In genomic region chr3:38387862-38388261, GRCh38 we compare ENCODE assay signal across 1 cellular context.
TF ChIP-seq lines count a peak whose summit lies in the region.

No MANE protein-coding gene starts in this region.

TF ChIP-seq in HepG2, 621 proteins besides CTCF, POLR2A, EP300 and RAD21 (continued from another document and continues in another):
- TF ChIP-seq PAXIP1 (CRISPR knock-in tag; conservative IDR thresholded peaks at IDR 0.05) (peak; percentile 74), SOX5 (CRISPR knock-in tag; IDR thresholded peaks at IDR 0.05; ENCODE audit: borderline replicate concordance) (peak; percentile 58; the same call in 1 of the 2 replicates), IRF9 (CRISPR knock-in tag; IDR thresholded peaks at IDR 0.05; ENCODE audit: borderline replicate concordance) (no peak), RXRB (CRISPR knock-in tag; IDR thresholded peaks at IDR 0.05; ENCODE audit: borderline replicate concordance) (0 out of 2 replicates have a peak, but pooled peaks have one; percentile 21), SOX13 (IDR thresholded peaks at IDR 0.05) (no peak), SOX13 (CRISPR knock-in tag; conservative IDR thresholded peaks at IDR 0.05 in 1 of 2, IDR thresholded peaks at IDR 0.05 in 1 of 2) (peak in 1 of 2 experiments; percentile 61; a peak in 1 of 4 replicates), ELF1 (CRISPR knock-in tag; IDR thresholded peaks at IDR 0.05) (peak; percentile 28; the same call in 1 of the 2 replicates), ZNF10 (CRISPR knock-in tag; IDR thresholded peaks at IDR 0.05; ENCODE audit: borderline replicate concordance, low read depth) (no peak), ARID3A (IDR thresholded peaks at IDR 0.05; ENCODE audit: low read depth, low read length) (peak; percentile 15; the same call in 1 of the 2 replicates), SIN3B (IDR thresholded peaks at IDR 0.05; ENCODE audit: low read length) (no peak), GPN1 (CRISPR knock-in tag; IDR thresholded peaks at IDR 0.05; ENCODE audit: borderline replicate concordance) (no peak), CEBPB (IDR thresholded peaks at IDR 0.05; ENCODE audit: borderline replicate concordance, low read depth, low read length) (no peak), FOXO1 (CRISPR knock-in tag; IDR thresholded peaks at IDR 0.05) (no peak; the same call in 1 of the 2 replicates), KDM2A (CRISPR knock-in tag; IDR thresholded peaks at IDR 0.05; ENCODE audit: borderline replicate concordance, low read depth) (no peak), ZSCAN12 (CRISPR knock-in tag; IDR thresholded peaks at IDR 0.05) (no peak), EHMT2 (IDR thresholded peaks at IDR 0.05; ENCODE audit: borderline replicate concordance, low read depth, low read length) (no peak), FOXA1 (IDR thresholded peaks at IDR 0.05) (no peak), FOXA1 (CRISPR knock-in tag; IDR thresholded peaks at IDR 0.05) (0 out of 2 replicates have a peak, but pooled peaks have one; percentile 16), SYNCRIP (IDR thresholded peaks at IDR 0.05; ENCODE audit: insufficient read depth, low read depth, low read length) (no peak), ZNF383 (CRISPR knock-in tag; IDR thresholded peaks at IDR 0.05; ENCODE audit: borderline replicate concordance) (no peak), SOX6 (IDR thresholded peaks at IDR 0.05) (no peak), SOX6 (CRISPR knock-in tag; IDR thresholded peaks at IDR 0.05) (peak; percentile 29; the same call in 1 of the 2 replicates), ZSCAN25 (CRISPR knock-in tag; IDR thresholded peaks at IDR 0.05) (no peak), HNRNPK (IDR thresholded peaks at IDR 0.05; ENCODE audit: low read depth, low read length, poor library complexity, severe bottlenecking) (no peak), NAIF1 (CRISPR knock-in tag; IDR thresholded peaks at IDR 0.05; ENCODE audit: borderline replicate concordance) (no peak), POLR2G (IDR thresholded peaks at IDR 0.05; ENCODE audit: low read depth, low read length) (no peak), MBD4 (IDR thresholded peaks at IDR 0.05; ENCODE audit: borderline replicate concordance, low read length) (no peak), FOSL1 (CRISPR knock-in tag; IDR thresholded peaks at IDR 0.05; ENCODE audit: borderline replicate concordance) (no peak)
- TF ChIP-seq, protein P1, sequence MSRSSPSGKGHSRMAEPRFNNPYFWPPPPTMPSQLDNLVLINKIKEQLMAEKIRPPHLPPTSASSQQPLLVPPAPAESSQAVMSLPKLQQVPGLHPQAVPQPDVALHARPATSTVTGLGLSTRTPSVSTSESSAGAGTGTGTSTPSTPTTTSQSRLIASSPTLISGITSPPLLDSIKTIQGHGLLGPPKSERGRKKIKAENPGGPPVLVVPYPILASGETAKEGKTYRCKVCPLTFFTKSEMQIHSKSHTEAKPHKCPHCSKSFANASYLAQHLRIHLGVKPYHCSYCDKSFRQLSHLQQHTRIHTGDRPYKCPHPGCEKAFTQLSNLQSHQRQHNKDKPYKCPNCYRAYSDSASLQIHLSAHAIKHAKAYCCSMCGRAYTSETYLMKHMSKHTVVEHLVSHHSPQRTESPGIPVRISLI (CRISPR knock-in tag; IDR thresholded peaks at IDR 0.05; ENCODE audit: borderline replicate concordance): peak; percentile 14; the same call in 1 of the 2 replicates
- TF ChIP-seq, protein P2, sequence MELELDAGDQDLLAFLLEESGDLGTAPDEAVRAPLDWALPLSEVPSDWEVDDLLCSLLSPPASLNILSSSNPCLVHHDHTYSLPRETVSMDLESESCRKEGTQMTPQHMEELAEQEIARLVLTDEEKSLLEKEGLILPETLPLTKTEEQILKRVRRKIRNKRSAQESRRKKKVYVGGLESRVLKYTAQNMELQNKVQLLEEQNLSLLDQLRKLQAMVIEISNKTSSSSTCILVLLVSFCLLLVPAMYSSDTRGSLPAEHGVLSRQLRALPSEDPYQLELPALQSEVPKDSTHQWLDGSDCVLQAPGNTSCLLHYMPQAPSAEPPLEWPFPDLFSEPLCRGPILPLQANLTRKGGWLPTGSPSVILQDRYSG (CRISPR knock-in tag; IDR thresholded peaks at IDR 0.05): no peak
- TF ChIP-seq, protein P3, sequence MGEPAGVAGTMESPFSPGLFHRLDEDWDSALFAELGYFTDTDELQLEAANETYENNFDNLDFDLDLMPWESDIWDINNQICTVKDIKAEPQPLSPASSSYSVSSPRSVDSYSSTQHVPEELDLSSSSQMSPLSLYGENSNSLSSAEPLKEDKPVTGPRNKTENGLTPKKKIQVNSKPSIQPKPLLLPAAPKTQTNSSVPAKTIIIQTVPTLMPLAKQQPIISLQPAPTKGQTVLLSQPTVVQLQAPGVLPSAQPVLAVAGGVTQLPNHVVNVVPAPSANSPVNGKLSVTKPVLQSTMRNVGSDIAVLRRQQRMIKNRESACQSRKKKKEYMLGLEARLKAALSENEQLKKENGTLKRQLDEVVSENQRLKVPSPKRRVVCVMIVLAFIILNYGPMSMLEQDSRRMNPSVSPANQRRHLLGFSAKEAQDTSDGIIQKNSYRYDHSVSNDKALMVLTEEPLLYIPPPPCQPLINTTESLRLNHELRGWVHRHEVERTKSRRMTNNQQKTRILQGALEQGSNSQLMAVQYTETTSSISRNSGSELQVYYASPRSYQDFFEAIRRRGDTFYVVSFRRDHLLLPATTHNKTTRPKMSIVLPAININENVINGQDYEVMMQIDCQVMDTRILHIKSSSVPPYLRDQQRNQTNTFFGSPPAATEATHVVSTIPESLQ (CRISPR knock-in tag; conservative IDR thresholded peaks at IDR 0.05): no peak
- TF ChIP-seq, protein P4, sequence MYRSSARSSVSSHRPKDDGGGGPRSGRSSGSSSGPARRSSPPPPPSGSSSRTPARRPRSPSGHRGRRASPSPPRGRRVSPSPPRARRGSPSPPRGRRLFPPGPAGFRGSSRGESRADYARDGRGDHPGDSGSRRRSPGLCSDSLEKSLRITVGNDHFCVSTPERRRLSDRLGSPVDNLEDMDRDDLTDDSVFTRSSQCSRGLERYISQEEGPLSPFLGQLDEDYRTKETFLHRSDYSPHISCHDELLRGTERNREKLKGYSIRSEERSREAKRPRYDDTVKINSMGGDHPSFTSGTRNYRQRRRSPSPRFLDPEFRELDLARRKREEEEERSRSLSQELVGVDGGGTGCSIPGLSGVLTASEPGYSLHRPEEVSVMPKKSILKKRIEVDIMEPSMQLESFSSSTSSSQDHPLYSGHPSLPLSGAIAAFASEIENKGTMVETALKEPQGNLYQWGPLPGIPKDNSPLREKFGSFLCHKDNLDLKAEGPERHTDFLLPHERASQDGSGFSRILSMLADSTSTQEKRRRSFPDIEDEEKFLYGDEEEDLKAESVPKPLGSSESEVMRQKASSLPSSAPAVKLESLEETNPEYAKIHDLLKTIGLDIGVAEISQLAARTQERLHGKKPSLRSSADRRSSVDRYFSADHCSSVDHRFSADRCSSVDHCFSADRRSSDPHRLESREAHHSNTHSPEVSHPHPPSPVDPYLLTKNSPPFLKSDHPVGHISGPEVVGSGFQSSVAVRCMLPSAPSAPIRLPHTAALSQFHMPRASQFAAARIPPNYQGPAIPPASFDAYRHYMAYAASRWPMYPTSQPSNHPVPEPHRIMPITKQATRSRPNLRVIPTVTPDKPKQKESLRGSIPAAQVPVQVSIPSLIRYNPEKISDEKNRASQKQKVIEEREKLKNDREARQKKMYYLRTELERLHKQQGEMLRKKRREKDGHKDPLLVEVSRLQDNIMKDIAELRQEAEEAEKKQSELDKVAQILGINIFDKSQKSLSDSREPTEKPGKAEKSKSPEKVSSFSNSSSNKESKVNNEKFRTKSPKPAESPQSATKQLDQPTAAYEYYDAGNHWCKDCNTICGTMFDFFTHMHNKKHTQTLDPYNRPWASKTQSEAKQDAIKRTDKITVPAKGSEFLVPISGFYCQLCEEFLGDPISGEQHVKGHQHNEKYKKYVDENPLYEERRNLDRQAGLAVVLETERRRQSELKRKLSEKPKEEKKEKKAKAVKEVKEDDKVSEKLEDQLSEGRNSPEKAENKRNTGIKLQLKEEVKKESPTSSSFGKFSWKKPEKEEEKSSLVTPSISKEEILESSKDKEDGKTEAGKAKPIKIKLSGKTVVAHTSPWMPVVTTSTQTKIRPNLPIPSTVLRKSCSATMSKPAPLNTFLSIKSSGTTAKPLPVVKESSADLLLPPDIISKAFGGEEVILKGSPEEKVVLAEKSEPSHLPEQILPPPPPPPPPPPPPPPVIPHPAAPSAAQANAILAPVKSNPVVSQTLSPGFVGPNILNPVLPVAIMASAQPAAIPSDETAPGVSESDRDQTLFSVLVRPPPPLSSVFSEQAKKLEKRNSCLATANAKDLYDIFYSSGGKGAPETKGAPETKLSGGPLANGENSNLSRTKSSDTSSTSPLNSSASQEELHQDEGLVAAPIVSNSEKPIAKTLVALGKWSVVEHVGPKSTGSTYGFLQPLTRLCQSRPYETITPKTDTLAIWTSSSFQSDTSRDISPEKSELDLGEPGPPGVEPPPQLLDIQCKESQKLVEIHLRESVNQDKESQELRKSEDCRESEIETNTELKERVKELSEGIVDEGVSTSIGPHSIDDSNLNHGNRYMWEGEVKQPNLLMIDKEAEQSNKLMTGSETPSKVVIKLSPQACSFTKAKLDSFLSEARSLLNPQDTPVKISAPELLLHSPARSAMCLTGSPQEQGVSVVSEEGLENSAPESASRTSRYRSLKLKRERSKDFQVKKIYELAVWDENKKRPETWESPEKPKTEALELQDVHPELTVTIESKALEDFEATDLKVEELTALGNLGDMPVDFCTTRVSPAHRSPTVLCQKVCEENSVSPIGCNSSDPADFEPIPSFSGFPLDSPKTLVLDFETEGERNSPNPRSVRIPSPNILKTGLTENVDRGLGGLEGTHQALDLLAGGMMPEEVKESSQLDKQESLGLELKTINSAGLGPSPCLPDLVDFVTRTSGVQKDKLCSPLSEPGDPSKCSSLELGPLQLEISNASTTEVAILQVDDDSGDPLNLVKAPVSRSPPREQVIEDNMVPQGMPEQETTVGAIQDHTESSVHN (CRISPR knock-in tag; IDR thresholded peaks at IDR 0.05): no peak
- TF ChIP-seq, protein P5, sequence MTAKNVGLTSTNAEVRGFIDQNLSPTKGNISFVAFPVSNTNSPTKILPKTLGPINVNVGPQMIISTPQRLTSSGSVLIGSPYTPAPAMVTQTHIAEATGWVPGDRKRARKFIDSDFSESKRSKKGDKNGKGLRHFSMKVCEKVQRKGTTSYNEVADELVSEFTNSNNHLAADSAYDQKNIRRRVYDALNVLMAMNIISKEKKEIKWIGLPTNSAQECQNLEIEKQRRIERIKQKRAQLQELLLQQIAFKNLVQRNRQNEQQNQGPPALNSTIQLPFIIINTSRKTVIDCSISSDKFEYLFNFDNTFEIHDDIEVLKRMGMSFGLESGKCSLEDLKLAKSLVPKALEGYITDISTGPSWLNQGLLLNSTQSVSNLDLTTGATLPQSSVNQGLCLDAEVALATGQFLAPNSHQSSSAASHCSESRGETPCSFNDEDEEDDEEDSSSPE (CRISPR knock-in tag; IDR thresholded peaks at IDR 0.05): no peak
- TF ChIP-seq, protein P6, sequence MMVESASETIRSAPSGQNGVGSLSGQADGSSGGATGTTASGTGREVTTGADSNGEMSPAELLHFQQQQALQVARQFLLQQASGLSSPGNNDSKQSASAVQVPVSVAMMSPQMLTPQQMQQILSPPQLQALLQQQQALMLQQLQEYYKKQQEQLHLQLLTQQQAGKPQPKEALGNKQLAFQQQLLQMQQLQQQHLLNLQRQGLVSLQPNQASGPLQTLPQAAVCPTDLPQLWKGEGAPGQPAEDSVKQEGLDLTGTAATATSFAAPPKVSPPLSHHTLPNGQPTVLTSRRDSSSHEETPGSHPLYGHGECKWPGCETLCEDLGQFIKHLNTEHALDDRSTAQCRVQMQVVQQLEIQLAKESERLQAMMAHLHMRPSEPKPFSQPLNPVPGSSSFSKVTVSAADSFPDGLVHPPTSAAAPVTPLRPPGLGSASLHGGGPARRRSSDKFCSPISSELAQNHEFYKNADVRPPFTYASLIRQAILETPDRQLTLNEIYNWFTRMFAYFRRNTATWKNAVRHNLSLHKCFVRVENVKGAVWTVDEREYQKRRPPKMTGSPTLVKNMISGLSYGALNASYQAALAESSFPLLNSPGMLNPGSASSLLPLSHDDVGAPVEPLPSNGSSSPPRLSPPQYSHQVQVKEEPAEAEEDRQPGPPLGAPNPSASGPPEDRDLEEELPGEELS (CRISPR knock-in tag; IDR thresholded peaks at IDR 0.05): peak; percentile 66; the same call in 1 of the 2 replicates
